Comparison of ENCODE assay signal across 9 cellular contexts in genomic region chr9:133429641-133430161, GRCh38. TPM values are rescaled to one million over a fixed set of nuclear protein-coding genes. Genes with fewer than 3 reads are reported as not detected.
A peak's percentile ranks its signal among the peaks of the same experiment; 100 is the strongest.
DNase-seq lines count a peak whose midpoint lies in the region; ATAC-seq, FAIRE-seq and TF ChIP-seq lines count a peak whose summit lies in the region.
"Had no signal": no experiment of that assay in that cellular context is flagged by ENCODE, and none has a peak within 500 bp of the region (broad histone marks: within the 10 kb centered on the region; RNA-seq: fewer than 3 reads in every experiment).

No MANE protein-coding gene starts in this region.

- no peak overlapping the region for H3K4me3 ChIP-seq in AG04449 (ENCODE audit: low read depth, low read length)

- CTCF ChIA-PET in AG04449 (lab: Yijun Ruan, JAX) = interaction anchor here (1.5 kb wide), 1 partner anchor 10 kb away, joined by 5 read pairs; no protein-coding TSS in a partner anchor

- POLR2A ChIA-PET in AG04449 (lab: Yijun Ruan, JAX) = no interaction called here

- FAIRE-seq in GM12891 (lab: Jason Lieb, UNC) = no peak

- no peak for TF ChIP-seq POLR2A in GM12891 (IDR thresholded peaks at IDR 0.05; ENCODE audit: low read depth, low read length)

- intact Hi-C loops in left colon (cut with DNase I, micrococcal nuclease) = no loop called here

- peak; percentile 68 for TF ChIP-seq CTCF in AG04449 (IDR thresholded peaks at IDR 0.05; ENCODE audit: insufficient read depth, low read length, missing control alignments)

- ATAC-seq in left colon (peak; percentile 65), HG02571 (IDR thresholded peaks at IDR 0.05; ENCODE audit: unreplicated experiment) (no peak)

- DNase-seq in AG04449 (ENCODE audit: low read depth, low spot score) (no peak), GM12891 (ENCODE audit: insufficient read length, low spot score) (peak; percentile 50), astrocyte of the hippocampus (ENCODE audit: low read depth, low spot score) (peak; percentile 66), left colon (peak; percentile 49 to 65), RKO (ENCODE audit: low spot score) (no peak), SKM-1 treated with dmso at 0.1 percent for 144 hours (lab: John Stamatoyannopoulos, UW; ENCODE audit: unreplicated experiment) (no peak), kidney glomerular epithelial cell (lab: John Stamatoyannopoulos, UW) (no peak)

TF ChIP-seq in GM12891, 5 proteins besides CTCF, POLR2A, EP300 and RAD21:
- TF ChIP-seq TAF1 (IDR thresholded peaks at IDR 0.05; ENCODE audit: low read depth, low read length) = no peak
- TF ChIP-seq SPI1 (IDR thresholded peaks at IDR 0.05; ENCODE audit: low read depth, low read length) = no peak
- TF ChIP-seq PAX5 (IDR thresholded peaks at IDR 0.05; ENCODE audit: insufficient read depth, low read length, severe bottlenecking) = no peak
- TF ChIP-seq POU2F2 (IDR thresholded peaks at IDR 0.05; ENCODE audit: low read depth, low read length) = no peak
- TF ChIP-seq POLR2AphosphoS5 (IDR thresholded peaks at IDR 0.05; ENCODE audit: low read depth, low read length) = no peak
TF ChIP-seq in GM12891: peak in this region for 0.

RNA-seq across cellular contexts. Expression of gene ADAMTS13, which starts 7.5 kb away (rescaled TPM):
- 3.4 TPM for polyA plus RNA-seq in GM12891 (2012; ENCODE audit: low read depth, missing spikeins)
- total RNA-seq in left colon = 1 to 10 TPM; 3.0 to 4.4 TPM

RNA-seq across cellular contexts. Expression of gene REXO4, which starts 11.9 kb away (rescaled TPM):
- polyA plus RNA-seq in GM12891 (2012; ENCODE audit: low read depth, missing spikeins) = 25.6 TPM
- total RNA-seq in left colon = 10 to 100 TPM; 18.4 to 22.5 TPM

RNA-seq across cellular contexts. Expression of gene CACFD1, which starts 30.1 kb away (rescaled TPM):
- polyA plus RNA-seq in GM12891 (2012; ENCODE audit: low read depth, missing spikeins) = 1.3 TPM
- 10 to 100 TPM; 66.1 to 75.4 TPM for total RNA-seq in left colon

RNA-seq across cellular contexts. Expression of gene SLC2A6, which starts 49.2 kb away (rescaled TPM):
- 11.0 TPM for polyA plus RNA-seq in GM12891 (2012; ENCODE audit: low read depth, missing spikeins)
- total RNA-seq in left colon = 1 to 10 TPM; 1.6 to 2.9 TPM

RNA-seq across cellular contexts. Expression of gene STKLD1, which starts 53.5 kb away (rescaled TPM):
- 0.45 TPM for polyA plus RNA-seq in GM12891 (2012; ENCODE audit: low read depth, missing spikeins)
- total RNA-seq in left colon = under 1 TPM; 0.36 to 0.95 TPM
- total RNA-seq: M059J had no signal

Comparison
In these comparisons a context has a peak if more than half of its experiments do, and no peak if none do; other contexts are left out.
1. DNase-seq: peak in GM12891 (single experiment), astrocyte of the hippocampus (single experiment) and left colon (2 of 2); none in AG04449 (single experiment), RKO (single experiment), SKM-1 treated with dmso at 0.1 percent for 144 hours (single experiment) and kidney glomerular epithelial cell (single experiment).